ENCODE assay signal across 1 cellular context in genomic region chr1:230868736-230869385, GRCh38.
TF ChIP-seq lines count a peak whose summit lies in the region.

No MANE protein-coding gene starts in this region.

TF ChIP-seq in K562, 482 proteins besides CTCF, POLR2A, EP300 and RAD21 (continued from another document):
- TF ChIP-seq, protein P1, sequence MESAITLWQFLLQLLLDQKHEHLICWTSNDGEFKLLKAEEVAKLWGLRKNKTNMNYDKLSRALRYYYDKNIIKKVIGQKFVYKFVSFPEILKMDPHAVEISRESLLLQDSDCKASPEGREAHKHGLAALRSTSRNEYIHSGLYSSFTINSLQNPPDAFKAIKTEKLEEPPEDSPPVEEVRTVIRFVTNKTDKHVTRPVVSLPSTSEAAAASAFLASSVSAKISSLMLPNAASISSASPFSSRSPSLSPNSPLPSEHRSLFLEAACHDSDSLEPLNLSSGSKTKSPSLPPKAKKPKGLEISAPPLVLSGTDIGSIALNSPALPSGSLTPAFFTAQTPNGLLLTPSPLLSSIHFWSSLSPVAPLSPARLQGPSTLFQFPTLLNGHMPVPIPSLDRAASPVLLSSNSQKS (CRISPR knock-in tag; IDR thresholded peaks at IDR 0.05): no peak
- TF ChIP-seq MCM2 (IDR thresholded peaks at IDR 0.05; ENCODE audit: low read depth) (no peak), ILK (tag; IDR thresholded peaks at IDR 0.05; ENCODE audit: borderline replicate concordance, low read depth) (no peak), TSC22D4 (tag; IDR thresholded peaks at IDR 0.05) (no peak), ZNF551 (CRISPR knock-in tag; IDR thresholded peaks at IDR 0.05) (no peak), LCOR (CRISPR knock-in tag; IDR thresholded peaks at IDR 0.05) (no peak), ZEB2 (IDR thresholded peaks at IDR 0.05) (no peak), FOS (IDR thresholded peaks at IDR 0.05; ENCODE audit: extremely low read depth, insufficient read length) (no peak), SMAD3 (CRISPR knock-in tag; conservative IDR thresholded peaks at IDR 0.05) (no peak), PML (IDR thresholded peaks at IDR 0.05; ENCODE audit: low read length) (no peak), SP1 (CRISPR knock-in tag; IDR thresholded peaks at IDR 0.05) (no peak), ZNF41 (CRISPR knock-in tag; conservative IDR thresholded peaks at IDR 0.05) (no peak), MYC (IDR thresholded peaks at IDR 0.05; ENCODE audit: low read depth, low read length) (peak; percentile 78), MYC (CRISPR knock-in tag; IDR thresholded peaks at IDR 0.05; ENCODE audit: borderline replicate concordance, low read depth) (peak; percentile 37; the same call in 1 of the 2 replicates), RBFOX2 (IDR thresholded peaks at IDR 0.05; ENCODE audit: low read depth, low read length) (peak; percentile 58), TGIF2 (CRISPR knock-in tag; IDR thresholded peaks at IDR 0.05) (no peak), NR2F6 (CRISPR knock-in tag; IDR thresholded peaks at IDR 0.05) (no peak), HLTF (IDR thresholded peaks at IDR 0.05) (no peak), TARDBP (IDR thresholded peaks at IDR 0.05) (no peak), PPARD (CRISPR knock-in tag; IDR thresholded peaks at IDR 0.05) (no peak), SETDB1 (IDR thresholded peaks at IDR 0.05; ENCODE audit: low read length) (no peak)
- TF ChIP-seq, protein P2, sequence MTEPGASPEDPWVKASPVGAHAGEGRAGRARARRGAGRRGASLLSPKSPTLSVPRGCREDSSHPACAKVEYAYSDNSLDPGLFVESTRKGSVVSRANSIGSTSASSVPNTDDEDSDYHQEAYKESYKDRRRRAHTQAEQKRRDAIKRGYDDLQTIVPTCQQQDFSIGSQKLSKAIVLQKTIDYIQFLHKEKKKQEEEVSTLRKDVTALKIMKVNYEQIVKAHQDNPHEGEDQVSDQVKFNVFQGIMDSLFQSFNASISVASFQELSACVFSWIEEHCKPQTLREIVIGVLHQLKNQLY (CRISPR knock-in tag; conservative IDR thresholded peaks at IDR 0.05): no peak
